1 cellular context compared by ENCODE assay signal in the genomic region with DNA sequence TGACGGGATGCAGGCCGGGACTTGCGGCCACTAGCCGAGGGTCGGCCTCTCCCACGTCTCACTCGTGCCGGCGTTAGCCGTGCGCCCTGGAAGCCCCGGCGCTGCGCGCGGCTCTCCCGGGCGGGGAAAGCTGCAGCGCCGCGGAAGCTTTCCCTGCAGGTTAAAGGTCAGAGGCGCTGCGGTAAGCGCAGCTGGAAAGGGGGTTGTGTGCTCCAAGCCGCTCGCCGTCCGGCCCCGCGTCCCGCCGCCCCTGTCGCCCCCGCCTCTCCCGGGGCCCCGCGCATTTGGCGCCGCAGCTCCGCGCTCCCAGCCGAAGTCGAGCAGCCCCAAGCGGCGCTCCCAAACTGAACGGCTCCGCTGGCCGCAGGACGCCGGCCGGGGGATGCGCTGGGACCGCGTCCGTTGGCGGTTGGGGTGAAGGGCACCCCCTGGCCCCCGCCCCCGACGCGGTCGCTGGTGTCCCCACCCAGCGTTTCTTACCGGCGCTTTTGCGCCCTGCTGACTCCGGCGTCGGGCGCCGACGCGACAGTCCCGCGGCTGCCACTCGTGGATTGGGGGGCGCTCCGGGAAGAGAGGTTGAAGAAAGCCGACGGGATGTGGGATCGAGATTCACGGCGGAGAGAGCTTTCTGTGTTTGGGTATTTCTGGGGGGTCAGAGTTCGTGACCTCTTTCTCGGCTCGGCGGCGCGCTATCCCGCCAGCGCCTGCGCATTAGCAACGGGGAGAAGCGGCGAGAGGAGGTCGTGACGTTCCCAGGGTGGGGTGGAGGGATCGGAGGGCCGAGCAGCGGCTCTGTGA.
TF ChIP-seq lines count a peak whose summit lies in the region.

A gene (minus strand): TSS at position 719 of the 798 bp plus-strand sequence. CDS start 6,234 bp downstream, outside the sequence.

TF ChIP-seq in HepG2, 621 proteins besides CTCF, POLR2A, EP300 and RAD21 (continued from another document and continues in another):
- TF ChIP-seq, protein P1, sequence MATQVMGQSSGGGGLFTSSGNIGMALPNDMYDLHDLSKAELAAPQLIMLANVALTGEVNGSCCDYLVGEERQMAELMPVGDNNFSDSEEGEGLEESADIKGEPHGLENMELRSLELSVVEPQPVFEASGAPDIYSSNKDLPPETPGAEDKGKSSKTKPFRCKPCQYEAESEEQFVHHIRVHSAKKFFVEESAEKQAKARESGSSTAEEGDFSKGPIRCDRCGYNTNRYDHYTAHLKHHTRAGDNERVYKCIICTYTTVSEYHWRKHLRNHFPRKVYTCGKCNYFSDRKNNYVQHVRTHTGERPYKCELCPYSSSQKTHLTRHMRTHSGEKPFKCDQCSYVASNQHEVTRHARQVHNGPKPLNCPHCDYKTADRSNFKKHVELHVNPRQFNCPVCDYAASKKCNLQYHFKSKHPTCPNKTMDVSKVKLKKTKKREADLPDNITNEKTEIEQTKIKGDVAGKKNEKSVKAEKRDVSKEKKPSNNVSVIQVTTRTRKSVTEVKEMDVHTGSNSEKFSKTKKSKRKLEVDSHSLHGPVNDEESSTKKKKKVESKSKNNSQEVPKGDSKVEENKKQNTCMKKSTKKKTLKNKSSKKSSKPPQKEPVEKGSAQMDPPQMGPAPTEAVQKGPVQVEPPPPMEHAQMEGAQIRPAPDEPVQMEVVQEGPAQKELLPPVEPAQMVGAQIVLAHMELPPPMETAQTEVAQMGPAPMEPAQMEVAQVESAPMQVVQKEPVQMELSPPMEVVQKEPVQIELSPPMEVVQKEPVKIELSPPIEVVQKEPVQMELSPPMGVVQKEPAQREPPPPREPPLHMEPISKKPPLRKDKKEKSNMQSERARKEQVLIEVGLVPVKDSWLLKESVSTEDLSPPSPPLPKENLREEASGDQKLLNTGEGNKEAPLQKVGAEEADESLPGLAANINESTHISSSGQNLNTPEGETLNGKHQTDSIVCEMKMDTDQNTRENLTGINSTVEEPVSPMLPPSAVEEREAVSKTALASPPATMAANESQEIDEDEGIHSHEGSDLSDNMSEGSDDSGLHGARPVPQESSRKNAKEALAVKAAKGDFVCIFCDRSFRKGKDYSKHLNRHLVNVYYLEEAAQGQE (IDR thresholded peaks at IDR 0.05; ENCODE audit: borderline replicate concordance in 1 of 2, low read depth in 1 of 2, low read length in 2 of 2): 0 out of 4 replicates have a peak, but pooled peaks of 1 of the 2 experiments have one; percentile 4
- TF ChIP-seq NFKB2 (CRISPR knock-in tag; IDR thresholded peaks at IDR 0.05; ENCODE audit: borderline replicate concordance) (no peak; the same call in 1 of the 2 replicates), TARDBP (CRISPR knock-in tag; IDR thresholded peaks at IDR 0.05) (0 out of 2 replicates have a peak, but pooled peaks have one; percentile 45), ZNF629 (CRISPR knock-in tag; conservative IDR thresholded peaks at IDR 0.05) (0 out of 2 replicates have a peak, but pooled peaks have one; percentile 18), DNMT1 (CRISPR knock-in tag; IDR thresholded peaks at IDR 0.05) (no peak; the same call in 1 of the 2 replicates), ZIK1 (CRISPR knock-in tag; IDR thresholded peaks at IDR 0.05; ENCODE audit: borderline replicate concordance, low read depth) (0 out of 2 replicates have a peak, but pooled peaks have one; percentile 56), ZNF180 (CRISPR knock-in tag; IDR thresholded peaks at IDR 0.05; ENCODE audit: borderline replicate concordance, low read depth) (no peak), ZNF564 (CRISPR knock-in tag; IDR thresholded peaks at IDR 0.05) (peak; percentile 86), MAFG (CRISPR knock-in tag; IDR thresholded peaks at IDR 0.05) (no peak), ZEB1 (IDR thresholded peaks at IDR 0.05; ENCODE audit: insufficient replicate concordance, low read depth) (no peak), ZNF143 (CRISPR knock-in tag; IDR thresholded peaks at IDR 0.05) (no peak), PCBP1 (IDR thresholded peaks at IDR 0.05; ENCODE audit: borderline replicate concordance, low read depth, low read length) (no peak), SP4 (CRISPR knock-in tag; IDR thresholded peaks at IDR 0.05) (peak; percentile 47; the same call in 1 of the 2 replicates), TCF12 (IDR thresholded peaks at IDR 0.05) (no peak), TCF12 (CRISPR knock-in tag; IDR thresholded peaks at IDR 0.05) (peak; percentile 72; the same call in 1 of the 2 replicates), ZNF317 (CRISPR knock-in tag; IDR thresholded peaks at IDR 0.05) (peak; percentile 50; the same call in 1 of the 2 replicates), FIP1L1 (IDR thresholded peaks at IDR 0.05; ENCODE audit: borderline replicate concordance, insufficient read depth, low read depth, low read length) (no peak), ZSCAN31 (CRISPR knock-in tag; IDR thresholded peaks at IDR 0.05; ENCODE audit: low read depth) (peak; percentile 80; the same call in 1 of the 2 replicates), ZNF878 (CRISPR knock-in tag; IDR thresholded peaks at IDR 0.05) (0 out of 2 replicates have a peak, but pooled peaks have one; percentile 48), ZNF274 (CRISPR knock-in tag; IDR thresholded peaks at IDR 0.05) (peak; percentile 16; the same call in 1 of the 2 replicates), ZNF468 (CRISPR knock-in tag; IDR thresholded peaks at IDR 0.05) (no peak), CC2D1A (CRISPR knock-in tag; IDR thresholded peaks at IDR 0.05) (no peak), ZNF543 (CRISPR knock-in tag; IDR thresholded peaks at IDR 0.05) (peak; percentile 20; the same call in 1 of the 2 replicates), ZSCAN20 (CRISPR knock-in tag; IDR thresholded peaks at IDR 0.05; ENCODE audit: borderline replicate concordance) (no peak), KLF12 (CRISPR knock-in tag; IDR thresholded peaks at IDR 0.05; ENCODE audit: borderline replicate concordance) (0 out of 2 replicates have a peak, but pooled peaks have one; percentile 1), KDM3A (CRISPR knock-in tag; IDR thresholded peaks at IDR 0.05; ENCODE audit: low read depth) (no peak), TCF7L2 (IDR thresholded peaks at IDR 0.05; ENCODE audit: low read depth, low read length) (no peak), ZNF605 (CRISPR knock-in tag; IDR thresholded peaks at IDR 0.05) (peak; percentile 67), FOXO1 (CRISPR knock-in tag; IDR thresholded peaks at IDR 0.05) (peak; percentile 48; the same call in 1 of the 2 replicates), STAT5B (CRISPR knock-in tag; IDR thresholded peaks at IDR 0.05) (no peak), SAP130 (CRISPR knock-in tag; IDR thresholded peaks at IDR 0.05; ENCODE audit: low read depth) (peak; percentile 69)
- TF ChIP-seq, protein P2, sequence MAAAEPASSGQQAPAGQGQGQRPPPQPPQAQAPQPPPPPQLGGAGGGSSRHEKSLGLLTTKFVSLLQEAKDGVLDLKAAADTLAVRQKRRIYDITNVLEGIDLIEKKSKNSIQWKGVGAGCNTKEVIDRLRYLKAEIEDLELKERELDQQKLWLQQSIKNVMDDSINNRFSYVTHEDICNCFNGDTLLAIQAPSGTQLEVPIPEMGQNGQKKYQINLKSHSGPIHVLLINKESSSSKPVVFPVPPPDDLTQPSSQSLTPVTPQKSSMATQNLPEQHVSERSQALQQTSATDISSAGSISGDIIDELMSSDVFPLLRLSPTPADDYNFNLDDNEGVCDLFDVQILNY (CRISPR knock-in tag; conservative IDR thresholded peaks at IDR 0.05): no peak; the same call in 1 of the 2 replicates
- TF ChIP-seq, protein P3, sequence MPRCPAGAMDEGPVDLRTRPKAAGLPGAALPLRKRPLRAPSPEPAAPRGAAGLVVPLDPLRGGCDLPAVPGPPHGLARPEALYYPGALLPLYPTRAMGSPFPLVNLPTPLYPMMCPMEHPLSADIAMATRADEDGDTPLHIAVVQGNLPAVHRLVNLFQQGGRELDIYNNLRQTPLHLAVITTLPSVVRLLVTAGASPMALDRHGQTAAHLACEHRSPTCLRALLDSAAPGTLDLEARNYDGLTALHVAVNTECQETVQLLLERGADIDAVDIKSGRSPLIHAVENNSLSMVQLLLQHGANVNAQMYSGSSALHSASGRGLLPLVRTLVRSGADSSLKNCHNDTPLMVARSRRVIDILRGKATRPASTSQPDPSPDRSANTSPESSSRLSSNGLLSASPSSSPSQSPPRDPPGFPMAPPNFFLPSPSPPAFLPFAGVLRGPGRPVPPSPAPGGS (CRISPR knock-in tag; IDR thresholded peaks at IDR 0.05): peak; percentile 22; the same call in 1 of the 2 replicates
- TF ChIP-seq, protein P4, sequence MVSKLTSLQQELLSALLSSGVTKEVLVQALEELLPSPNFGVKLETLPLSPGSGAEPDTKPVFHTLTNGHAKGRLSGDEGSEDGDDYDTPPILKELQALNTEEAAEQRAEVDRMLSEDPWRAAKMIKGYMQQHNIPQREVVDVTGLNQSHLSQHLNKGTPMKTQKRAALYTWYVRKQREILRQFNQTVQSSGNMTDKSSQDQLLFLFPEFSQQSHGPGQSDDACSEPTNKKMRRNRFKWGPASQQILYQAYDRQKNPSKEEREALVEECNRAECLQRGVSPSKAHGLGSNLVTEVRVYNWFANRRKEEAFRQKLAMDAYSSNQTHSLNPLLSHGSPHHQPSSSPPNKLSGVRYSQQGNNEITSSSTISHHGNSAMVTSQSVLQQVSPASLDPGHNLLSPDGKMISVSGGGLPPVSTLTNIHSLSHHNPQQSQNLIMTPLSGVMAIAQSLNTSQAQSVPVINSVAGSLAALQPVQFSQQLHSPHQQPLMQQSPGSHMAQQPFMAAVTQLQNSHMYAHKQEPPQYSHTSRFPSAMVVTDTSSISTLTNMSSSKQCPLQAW (CRISPR knock-in tag; IDR thresholded peaks at IDR 0.05): peak; percentile 82
- TF ChIP-seq, protein P5, sequence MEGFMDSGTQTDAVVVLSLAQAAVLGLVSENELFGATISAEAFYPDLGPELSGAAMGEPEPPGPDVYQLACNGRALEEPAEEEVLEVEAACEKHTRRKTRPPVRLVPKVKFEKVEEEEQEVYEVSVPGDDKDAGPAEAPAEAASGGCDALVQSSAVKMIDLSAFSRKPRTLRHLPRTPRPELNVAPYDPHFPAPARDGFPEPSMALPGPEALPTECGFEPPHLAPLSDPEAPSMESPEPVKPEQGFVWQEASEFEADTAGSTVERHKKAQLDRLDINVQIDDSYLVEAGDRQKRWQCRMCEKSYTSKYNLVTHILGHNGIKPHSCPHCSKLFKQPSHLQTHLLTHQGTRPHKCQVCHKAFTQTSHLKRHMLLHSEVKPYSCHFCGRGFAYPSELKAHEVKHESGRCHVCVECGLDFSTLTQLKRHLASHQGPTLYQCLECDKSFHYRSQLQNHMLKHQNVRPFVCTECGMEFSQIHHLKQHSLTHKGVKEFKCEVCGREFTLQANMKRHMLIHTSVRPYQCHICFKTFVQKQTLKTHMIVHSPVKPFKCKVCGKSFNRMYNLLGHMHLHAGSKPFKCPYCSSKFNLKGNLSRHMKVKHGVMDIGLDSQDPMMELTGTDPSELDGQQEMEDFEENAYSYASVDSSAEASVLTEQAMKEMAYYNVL (CRISPR knock-in tag; IDR thresholded peaks at IDR 0.05; ENCODE audit: borderline replicate concordance): 0 out of 2 replicates have a peak, but pooled peaks have one; percentile 6
- TF ChIP-seq, protein P6, sequence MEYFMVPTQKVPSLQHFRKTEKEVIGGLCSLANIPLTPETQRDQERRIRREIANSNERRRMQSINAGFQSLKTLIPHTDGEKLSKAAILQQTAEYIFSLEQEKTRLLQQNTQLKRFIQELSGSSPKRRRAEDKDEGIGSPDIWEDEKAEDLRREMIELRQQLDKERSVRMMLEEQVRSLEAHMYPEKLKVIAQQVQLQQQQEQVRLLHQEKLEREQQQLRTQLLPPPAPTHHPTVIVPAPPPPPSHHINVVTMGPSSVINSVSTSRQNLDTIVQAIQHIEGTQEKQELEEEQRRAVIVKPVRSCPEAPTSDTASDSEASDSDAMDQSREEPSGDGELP (IDR thresholded peaks at IDR 0.05; ENCODE audit: borderline replicate concordance, low read depth): peak; percentile 53; the same call in 1 of the 2 replicates
- TF ChIP-seq, protein P7, sequence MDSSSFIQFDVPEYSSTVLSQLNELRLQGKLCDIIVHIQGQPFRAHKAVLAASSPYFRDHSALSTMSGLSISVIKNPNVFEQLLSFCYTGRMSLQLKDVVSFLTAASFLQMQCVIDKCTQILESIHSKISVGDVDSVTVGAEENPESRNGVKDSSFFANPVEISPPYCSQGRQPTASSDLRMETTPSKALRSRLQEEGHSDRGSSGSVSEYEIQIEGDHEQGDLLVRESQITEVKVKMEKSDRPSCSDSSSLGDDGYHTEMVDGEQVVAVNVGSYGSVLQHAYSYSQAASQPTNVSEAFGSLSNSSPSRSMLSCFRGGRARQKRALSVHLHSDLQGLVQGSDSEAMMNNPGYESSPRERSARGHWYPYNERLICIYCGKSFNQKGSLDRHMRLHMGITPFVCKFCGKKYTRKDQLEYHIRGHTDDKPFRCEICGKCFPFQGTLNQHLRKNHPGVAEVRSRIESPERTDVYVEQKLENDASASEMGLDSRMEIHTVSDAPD (CRISPR knock-in tag; IDR thresholded peaks at IDR 0.05): no peak; the same call in 1 of the 2 replicates
- TF ChIP-seq, protein P8, sequence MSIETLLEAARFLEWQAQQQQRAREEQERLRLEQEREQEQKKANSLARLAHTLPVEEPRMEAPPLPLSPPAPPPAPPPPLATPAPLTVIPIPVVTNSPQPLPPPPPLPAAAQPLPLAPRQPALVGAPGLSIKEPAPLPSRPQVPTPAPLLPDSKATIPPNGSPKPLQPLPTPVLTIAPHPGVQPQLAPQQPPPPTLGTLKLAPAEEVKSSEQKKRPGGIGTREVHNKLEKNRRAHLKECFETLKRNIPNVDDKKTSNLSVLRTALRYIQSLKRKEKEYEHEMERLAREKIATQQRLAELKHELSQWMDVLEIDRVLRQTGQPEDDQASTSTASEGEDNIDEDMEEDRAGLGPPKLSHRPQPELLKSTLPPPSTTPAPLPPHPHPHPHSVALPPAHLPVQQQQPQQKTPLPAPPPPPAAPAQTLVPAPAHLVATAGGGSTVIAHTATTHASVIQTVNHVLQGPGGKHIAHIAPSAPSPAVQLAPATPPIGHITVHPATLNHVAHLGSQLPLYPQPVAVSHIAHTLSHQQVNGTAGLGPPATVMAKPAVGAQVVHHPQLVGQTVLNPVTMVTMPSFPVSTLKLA (IDR thresholded peaks at IDR 0.05): no peak
